Comparison of ENCODE assay signal across 2 cellular contexts in genomic region chr19:14443632-14444216, GRCh38.
TF ChIP-seq lines count a peak whose summit lies in the region.

No MANE protein-coding gene starts in this region.

TF ChIP-seq in HepG2, 621 proteins besides CTCF, POLR2A, EP300 and RAD21:
- TF ChIP-seq, protein P1, sequence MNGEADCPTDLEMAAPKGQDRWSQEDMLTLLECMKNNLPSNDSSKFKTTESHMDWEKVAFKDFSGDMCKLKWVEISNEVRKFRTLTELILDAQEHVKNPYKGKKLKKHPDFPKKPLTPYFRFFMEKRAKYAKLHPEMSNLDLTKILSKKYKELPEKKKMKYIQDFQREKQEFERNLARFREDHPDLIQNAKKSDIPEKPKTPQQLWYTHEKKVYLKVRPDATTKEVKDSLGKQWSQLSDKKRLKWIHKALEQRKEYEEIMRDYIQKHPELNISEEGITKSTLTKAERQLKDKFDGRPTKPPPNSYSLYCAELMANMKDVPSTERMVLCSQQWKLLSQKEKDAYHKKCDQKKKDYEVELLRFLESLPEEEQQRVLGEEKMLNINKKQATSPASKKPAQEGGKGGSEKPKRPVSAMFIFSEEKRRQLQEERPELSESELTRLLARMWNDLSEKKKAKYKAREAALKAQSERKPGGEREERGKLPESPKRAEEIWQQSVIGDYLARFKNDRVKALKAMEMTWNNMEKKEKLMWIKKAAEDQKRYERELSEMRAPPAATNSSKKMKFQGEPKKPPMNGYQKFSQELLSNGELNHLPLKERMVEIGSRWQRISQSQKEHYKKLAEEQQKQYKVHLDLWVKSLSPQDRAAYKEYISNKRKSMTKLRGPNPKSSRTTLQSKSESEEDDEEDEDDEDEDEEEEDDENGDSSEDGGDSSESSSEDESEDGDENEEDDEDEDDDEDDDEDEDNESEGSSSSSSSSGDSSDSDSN (CRISPR knock-in tag; IDR thresholded peaks at IDR 0.05) = no peak
- peak; percentile 81 for TF ChIP-seq MNT (IDR thresholded peaks at IDR 0.05)
- 0 out of 3 replicates have a peak, but pooled peaks have one; percentile 36 for TF ChIP-seq MXI1 (IDR thresholded peaks at IDR 0.05; ENCODE audit: borderline replicate concordance, low read depth, low read length)
- TF ChIP-seq MYC (CRISPR knock-in tag; IDR thresholded peaks at IDR 0.05; ENCODE audit: borderline replicate concordance) = 0 out of 2 replicates have a peak, but pooled peaks have one; percentile 15

TF ChIP-seq in GM12878, 131 proteins besides CTCF, POLR2A, EP300 and RAD21:
- peak; percentile 69 for TF ChIP-seq BCL3 (IDR thresholded peaks at IDR 0.05; ENCODE audit: borderline replicate concordance, insufficient read depth, low read depth, low read length, poor library complexity, severe bottlenecking)
- TF ChIP-seq TCF7 (IDR thresholded peaks at IDR 0.05; ENCODE audit: borderline replicate concordance) = no peak
- TF ChIP-seq NFXL1 (IDR thresholded peaks at IDR 0.05; ENCODE audit: borderline replicate concordance) = no peak
- 0 out of 2 replicates have a peak, but pooled peaks have one; percentile 35 for TF ChIP-seq TCF3 (IDR thresholded peaks at IDR 0.05; ENCODE audit: borderline replicate concordance, insufficient read depth, low read depth, low read length)
- no peak for TF ChIP-seq HDGF (IDR thresholded peaks at IDR 0.05)
- no peak for TF ChIP-seq HDAC6 (IDR thresholded peaks at IDR 0.05; ENCODE audit: unreplicated experiment)
- no peak for TF ChIP-seq RELA (IDR thresholded peaks at IDR 0.05; ENCODE audit: borderline replicate concordance, partially characterized antibody)
- TF ChIP-seq, protein P2, sequence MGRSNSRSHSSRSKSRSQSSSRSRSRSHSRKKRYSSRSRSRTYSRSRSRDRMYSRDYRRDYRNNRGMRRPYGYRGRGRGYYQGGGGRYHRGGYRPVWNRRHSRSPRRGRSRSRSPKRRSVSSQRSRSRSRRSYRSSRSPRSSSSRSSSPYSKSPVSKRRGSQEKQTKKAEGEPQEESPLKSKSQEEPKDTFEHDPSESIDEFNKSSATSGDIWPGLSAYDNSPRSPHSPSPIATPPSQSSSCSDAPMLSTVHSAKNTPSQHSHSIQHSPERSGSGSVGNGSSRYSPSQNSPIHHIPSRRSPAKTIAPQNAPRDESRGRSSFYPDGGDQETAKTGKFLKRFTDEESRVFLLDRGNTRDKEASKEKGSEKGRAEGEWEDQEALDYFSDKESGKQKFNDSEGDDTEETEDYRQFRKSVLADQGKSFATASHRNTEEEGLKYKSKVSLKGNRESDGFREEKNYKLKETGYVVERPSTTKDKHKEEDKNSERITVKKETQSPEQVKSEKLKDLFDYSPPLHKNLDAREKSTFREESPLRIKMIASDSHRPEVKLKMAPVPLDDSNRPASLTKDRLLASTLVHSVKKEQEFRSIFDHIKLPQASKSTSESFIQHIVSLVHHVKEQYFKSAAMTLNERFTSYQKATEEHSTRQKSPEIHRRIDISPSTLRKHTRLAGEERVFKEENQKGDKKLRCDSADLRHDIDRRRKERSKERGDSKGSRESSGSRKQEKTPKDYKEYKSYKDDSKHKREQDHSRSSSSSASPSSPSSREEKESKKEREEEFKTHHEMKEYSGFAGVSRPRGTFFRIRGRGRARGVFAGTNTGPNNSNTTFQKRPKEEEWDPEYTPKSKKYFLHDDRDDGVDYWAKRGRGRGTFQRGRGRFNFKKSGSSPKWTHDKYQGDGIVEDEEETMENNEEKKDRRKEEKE (IDR thresholded peaks at IDR 0.05) = no peak
- TF ChIP-seq BRCA1 (IDR thresholded peaks at IDR 0.05; ENCODE audit: low read depth, low read length) = no peak
- no peak for TF ChIP-seq NBN (IDR thresholded peaks at IDR 0.05)
- no peak for TF ChIP-seq BACH1 (IDR thresholded peaks at IDR 0.05; ENCODE audit: borderline replicate concordance)
- no peak for TF ChIP-seq SRF (IDR thresholded peaks at IDR 0.05; ENCODE audit: low read depth in 2 of 2, low read length in 2 of 2)
- TF ChIP-seq RUNX3 (IDR thresholded peaks at IDR 0.05; ENCODE audit: low read length) = no peak
